Comparison of ENCODE assay signal across 8 cellular contexts in the genomic region with DNA sequence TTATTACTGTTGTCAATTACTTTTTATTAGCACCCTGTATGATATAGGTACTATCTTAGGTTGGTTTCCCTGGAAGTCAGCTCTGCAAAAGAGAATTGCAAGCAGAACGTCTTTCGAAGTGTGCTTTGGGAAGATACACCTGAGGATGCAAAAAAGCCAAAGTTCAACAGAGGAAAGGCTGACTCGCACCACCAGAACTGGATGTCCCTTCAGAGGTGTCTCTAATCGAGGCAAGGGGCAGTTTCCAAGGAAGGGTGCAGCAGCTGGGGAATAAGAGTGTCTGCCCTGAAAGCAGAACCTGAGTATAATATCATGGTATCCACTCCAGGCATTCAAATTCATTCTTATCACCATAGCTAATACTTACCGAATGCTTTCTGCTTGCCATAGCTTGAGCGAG.
"Had no signal": no experiment of that assay in that cellular context is flagged by ENCODE, and none has a peak within 500 bp of the region (broad histone marks: within the 10 kb centered on the region; RNA-seq: fewer than 3 reads in every experiment).

No MANE protein-coding gene starts in this region.

- H3K9ac ChIP-seq: GM23248 had no signal

- H3K27ac ChIP-seq: GM23248 had no signal

- DNase-seq: GM23248, GOT3, H7, H9, HCEC 1CT, HFFc6 had no signal

- H3K4me2 ChIP-seq: GM23338 had no signal

- H3K4me3 ChIP-seq: GM23248, GM23338, HAP-1 had no signal

- H3K9me3 ChIP-seq: HAP-1 had no signal

- H3K36me3 ChIP-seq: HAP-1 had no signal

- H3K4me1 ChIP-seq: HAP-1 had no signal

- H2AFZ ChIP-seq: GM23248, GM23338 had no signal
